27 cellular contexts compared by ENCODE assay signal in the genomic region with DNA sequence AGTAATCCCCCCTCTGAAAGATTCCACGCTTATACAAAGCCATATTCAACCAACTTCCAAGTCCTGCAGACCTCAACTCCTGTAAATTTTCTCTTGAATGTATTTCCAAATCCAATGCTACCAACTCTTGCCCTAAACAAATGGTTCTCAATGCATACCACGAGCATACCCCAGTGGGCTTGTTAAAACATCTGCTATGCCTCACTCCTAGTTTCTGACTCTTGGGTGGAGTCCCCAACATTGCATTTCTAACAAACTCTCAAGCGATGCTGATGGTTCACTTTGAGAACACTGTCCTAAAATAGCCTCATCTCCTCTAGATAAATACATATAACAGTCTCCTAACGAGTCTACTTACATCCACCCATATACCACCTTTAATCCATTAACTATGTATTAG. TPM values are rescaled to one million over a fixed set of nuclear protein-coding genes. Genes with fewer than 3 reads are reported as not detected.
DNase-seq lines count a peak whose midpoint lies in the region; ATAC-seq and TF ChIP-seq lines count a peak whose summit lies in the region.
"Had no signal": no experiment of that assay in that cellular context is flagged by ENCODE, and none has a peak within 500 bp of the region (broad histone marks: within the 10 kb centered on the region; RNA-seq: fewer than 3 reads in every experiment).

No MANE protein-coding gene starts in this region.

- H3K9me2 ChIP-seq in MM.1S (replicated peaks; ENCODE audit: insufficient read depth, low read length): no peaks in the 10 kb centered on the region

- no peaks in the 10 kb centered on the region for H3K27me3 ChIP-seq in MM.1S (replicated peaks; ENCODE audit: insufficient read depth, low read length)
- no peaks in the 10 kb centered on the region for H3K27me3 ChIP-seq in tibial nerve
- H3K27me3 ChIP-seq: breast epithelium, colonic mucosa, heart left ventricle, suprapubic skin had no signal

- no peak overlapping the region for H3K4me3 ChIP-seq in MM.1S (ENCODE audit: low read length)
- H3K4me3 ChIP-seq in tibial nerve: no peak overlapping the region
- H3K4me3 ChIP-seq: breast epithelium, colonic mucosa, heart left ventricle, lung, SK-N-MC, skin epidermis, suprapubic skin had no signal

- peak overlapping the region; percentile 2; the same call in 1 of the 2 replicates for H3K27ac ChIP-seq in MM.1S (ENCODE audit: low read length)
- no peak overlapping the region for H3K27ac ChIP-seq in tibial nerve
- H3K27ac ChIP-seq: breast epithelium, C4-2B, colonic mucosa, heart left ventricle, SK-N-MC, skin epidermis, suprapubic skin had no signal

- H3K9me3 ChIP-seq in MM.1S (replicated peaks; ENCODE audit: insufficient read depth, low read length) (no peaks in the 10 kb centered on the region), tibial nerve (no peaks in the 10 kb centered on the region)
- H3K9me3 ChIP-seq: breast epithelium, colonic mucosa, heart left ventricle, suprapubic skin had no signal

- peaks cover 3% of the 10 kb centered on the region; the same call in 1 of the 2 replicates for H4K20me1 ChIP-seq in MM.1S (ENCODE audit: insufficient read depth, low read length)

- TF ChIP-seq POLR2A in tibial nerve (IDR thresholded peaks at IDR 0.05): no peak

- no peaks in the 10 kb centered on the region for H3K27me3 Mint-ChIP-seq in activated T-cell treated with anti-CD3 and anti-CD28 coated beads, Interleukin-2, amount 50 U/mL, for 72 hours (ENCODE audit: low read depth)
- H3K27me3 Mint-ChIP-seq in activated naive CD8-positive, alpha-beta T cell treated with anti-CD3 and anti-CD28 coated beads, Interleukin-2, amount 50 U/mL, for 24 hours: no peaks in the 10 kb centered on the region
- no peaks in the 10 kb centered on the region for H3K27me3 Mint-ChIP-seq in stimulated activated naive CD8-positive, alpha-beta T cell treated with anti-CD3 and anti-CD28 coated beads, Interleukin-15, amount 100 ng/mL, for 72 hours

- peaks cover 15 to 29% of the 10 kb centered on the region in 2 donors for H3K36me3 Mint-ChIP-seq in activated T-cell treated with anti-CD3 and anti-CD28 coated beads, Interleukin-2, amount 50 U/mL, for 72 hours (ENCODE audit: insufficient read depth in 2 of 2)
- peaks cover 43% of the 10 kb centered on the region for H3K36me3 Mint-ChIP-seq in activated naive CD8-positive, alpha-beta T cell treated with anti-CD3 and anti-CD28 coated beads, Interleukin-2, amount 50 U/mL, for 24 hours (ENCODE audit: low read depth)

- ATAC-seq in activated T-cell treated with anti-CD3 and anti-CD28 coated beads, Interleukin-2, amount 50 U/mL, for 72 hours (replicated peaks in 1 of 2): peak; percentile 55 to 61
- ATAC-seq in activated naive CD8-positive, alpha-beta T cell treated with anti-CD3 and anti-CD28 coated beads, Interleukin-2, amount 50 U/mL, for 24 hours: peak; percentile 26
- peak; percentile 79 for ATAC-seq in stimulated activated naive CD8-positive, alpha-beta T cell treated with anti-CD3 and anti-CD28 coated beads, Interleukin-15, amount 100 ng/mL, for 72 hours
- ATAC-seq: heart left ventricle had no signal

- TF ChIP-seq EP300 in tibial nerve (IDR thresholded peaks at IDR 0.05): no peak

- H3K79me2 ChIP-seq in MM.1S (ENCODE audit: low read length): peaks cover 100% of the 10 kb centered on the region

- 87 to 90% methylated on average over 4 of the region's 4 CpGs for WGBS in tibial nerve, 2 donors

- TF ChIP-seq CTCF in MM.1S (IDR thresholded peaks at IDR 0.05; ENCODE audit: low read length): no peak
- no peak for TF ChIP-seq CTCF in tibial nerve (IDR thresholded peaks at IDR 0.05)

- no peak for DNase-seq in activated T-cell treated with anti-CD3 and anti-CD28 coated beads, Interleukin-2, amount 50 U/mL, for 72 hours
- DNase-seq in activated T-cell treated with anti-CD3 and anti-CD28 coated beads for 4 hours (no peak), MM.1S (no peak), Ammon's horn (ENCODE audit: low spot score) (no peak), tibial nerve (ENCODE audit: low spot score in 2 of 2) (no peak)
- DNase-seq in activated naive CD8-positive, alpha-beta T cell treated with anti-CD3 and anti-CD28 coated beads, Interleukin-2, amount 50 U/mL, for 24 hours: no peak
- no peak for DNase-seq in stimulated activated naive CD8-positive, alpha-beta T cell treated with anti-CD3 and anti-CD28 coated beads, Interleukin-15, amount 100 ng/mL, for 72 hours
- DNase-seq: ACHN; activated CD4-positive, CD25-positive, alpha-beta regulatory T cell; amniotic stem cell; colonic mucosa; effector memory CD4-positive, alpha-beta T cell; erythroblast; foreskin fibroblast; heart left ventricle; NCI-H1105 treated with DMSO at 0.1 percent for 48 hours; NCI-H2029; NCI-H226; NCI-H748 treated with DMSO at 0.1 percent for 48 hours; nucleus accumbens; T1000 had no signal

- H3F3A ChIP-seq in MM.1S (ENCODE audit: insufficient read depth, low read length): peaks cover 14% of the 10 kb centered on the region

- H3K9me3 Mint-ChIP-seq in activated T-cell treated with anti-CD3 and anti-CD28 coated beads, Interleukin-2, amount 50 U/mL, for 72 hours: no peaks in the 10 kb centered on the region
- H3K9me3 Mint-ChIP-seq in activated naive CD8-positive, alpha-beta T cell treated with anti-CD3 and anti-CD28 coated beads, Interleukin-2, amount 50 U/mL, for 24 hours: no peaks in the 10 kb centered on the region
- H3K9me3 Mint-ChIP-seq in stimulated activated naive CD8-positive, alpha-beta T cell treated with anti-CD3 and anti-CD28 coated beads, Interleukin-15, amount 100 ng/mL, for 72 hours: no peaks in the 10 kb centered on the region

- H3K4me1 ChIP-seq in MM.1S (ENCODE audit: low read length) (peaks cover 49% of the 10 kb centered on the region), tibial nerve (peaks cover 4 to 28% (median 7%) of the 10 kb centered on the region in 4 donors)
- H3K4me1 ChIP-seq: breast epithelium, colonic mucosa had no signal

- H3K36me3 ChIP-seq in MM.1S (replicated peaks; ENCODE audit: insufficient read depth, low read length) (peaks cover 7% of the 10 kb centered on the region; the same call in 1 of the 2 replicates), tibial nerve (peaks cover 0 to 27% (median 5%) of the 10 kb centered on the region in 3 donors)
- H3K36me3 ChIP-seq: colonic mucosa had no signal

- peak overlapping the region; percentile 25 for H3K27ac Mint-ChIP-seq in activated T-cell treated with anti-CD3 and anti-CD28 coated beads, Interleukin-2, amount 50 U/mL, for 72 hours
- peak overlapping the region; percentile 20 for H3K27ac Mint-ChIP-seq in activated naive CD8-positive, alpha-beta T cell treated with anti-CD3 and anti-CD28 coated beads, Interleukin-2, amount 50 U/mL, for 24 hours
- no peak overlapping the region for H3K27ac Mint-ChIP-seq in stimulated activated naive CD8-positive, alpha-beta T cell treated with anti-CD3 and anti-CD28 coated beads, Interleukin-15, amount 100 ng/mL, for 72 hours

- no peak overlapping the region for H2AFZ ChIP-seq in MM.1S (ENCODE audit: low read length)

- no peak overlapping the region for H3K4me2 ChIP-seq in MM.1S (ENCODE audit: low read depth, low read length)

- no peak overlapping the region for H3K9ac ChIP-seq in MM.1S (ENCODE audit: low read length)

- peak overlapping the region; percentile 10 to 35 for H3K4me3 Mint-ChIP-seq in activated T-cell treated with anti-CD3 and anti-CD28 coated beads, Interleukin-2, amount 50 U/mL, for 72 hours
- no peak overlapping the region for H3K4me3 Mint-ChIP-seq in activated naive CD8-positive, alpha-beta T cell treated with anti-CD3 and anti-CD28 coated beads, Interleukin-2, amount 50 U/mL, for 24 hours
- peak overlapping the region; percentile 11 to 44 for H3K4me3 Mint-ChIP-seq in stimulated activated naive CD8-positive, alpha-beta T cell treated with anti-CD3 and anti-CD28 coated beads, Interleukin-15, amount 100 ng/mL, for 72 hours

- H3K4me1 Mint-ChIP-seq in activated T-cell treated with anti-CD3 and anti-CD28 coated beads, Interleukin-2, amount 50 U/mL, for 72 hours (ENCODE audit: low read depth): peaks cover 73% of the 10 kb centered on the region
- H3K4me1 Mint-ChIP-seq in activated naive CD8-positive, alpha-beta T cell treated with anti-CD3 and anti-CD28 coated beads, Interleukin-2, amount 50 U/mL, for 24 hours: peaks cover 71% of the 10 kb centered on the region
- H3K4me1 Mint-ChIP-seq in stimulated activated naive CD8-positive, alpha-beta T cell treated with anti-CD3 and anti-CD28 coated beads, Interleukin-15, amount 100 ng/mL, for 72 hours: peaks cover 78% of the 10 kb centered on the region

RNA-seq across cellular contexts. Expression of a gene that starts 7.3 kb away (rescaled TPM):
- 100 to 1,000 TPM; 175 to 193 TPM for total RNA-seq in activated T-cell treated with anti-CD3 and anti-CD28 coated beads, Interleukin-2, amount 50 U/mL, for 72 hours
- 10 to 100 TPM; 31.2 to 54.2 (median 46.0) TPM for total RNA-seq in tibial nerve

Comparison
In these comparisons a context has a peak if more than half of its experiments do, and no peak if none do; other contexts are left out.
1. ATAC-seq: peak in every context shown above with its lines; median percentile 79 in stimulated activated naive CD8-positive, alpha-beta T cell treated with anti-CD3 and anti-CD28 coated beads, Interleukin-15, amount 100 ng/mL, for 72 hours; 58 in activated T-cell treated with anti-CD3 and anti-CD28 coated beads, Interleukin-2, amount 50 U/mL, for 72 hours; 26 in activated naive CD8-positive, alpha-beta T cell treated with anti-CD3 and anti-CD28 coated beads, Interleukin-2, amount 50 U/mL, for 24 hours.
2. H3K27ac Mint-ChIP-seq: peak in activated T-cell treated with anti-CD3 and anti-CD28 coated beads, Interleukin-2, amount 50 U/mL, for 72 hours (single experiment) and activated naive CD8-positive, alpha-beta T cell treated with anti-CD3 and anti-CD28 coated beads, Interleukin-2, amount 50 U/mL, for 24 hours (single experiment); none in stimulated activated naive CD8-positive, alpha-beta T cell treated with anti-CD3 and anti-CD28 coated beads, Interleukin-15, amount 100 ng/mL, for 72 hours (0 of 2).